1 cellular context compared by ENCODE assay signal in the genomic region with DNA sequence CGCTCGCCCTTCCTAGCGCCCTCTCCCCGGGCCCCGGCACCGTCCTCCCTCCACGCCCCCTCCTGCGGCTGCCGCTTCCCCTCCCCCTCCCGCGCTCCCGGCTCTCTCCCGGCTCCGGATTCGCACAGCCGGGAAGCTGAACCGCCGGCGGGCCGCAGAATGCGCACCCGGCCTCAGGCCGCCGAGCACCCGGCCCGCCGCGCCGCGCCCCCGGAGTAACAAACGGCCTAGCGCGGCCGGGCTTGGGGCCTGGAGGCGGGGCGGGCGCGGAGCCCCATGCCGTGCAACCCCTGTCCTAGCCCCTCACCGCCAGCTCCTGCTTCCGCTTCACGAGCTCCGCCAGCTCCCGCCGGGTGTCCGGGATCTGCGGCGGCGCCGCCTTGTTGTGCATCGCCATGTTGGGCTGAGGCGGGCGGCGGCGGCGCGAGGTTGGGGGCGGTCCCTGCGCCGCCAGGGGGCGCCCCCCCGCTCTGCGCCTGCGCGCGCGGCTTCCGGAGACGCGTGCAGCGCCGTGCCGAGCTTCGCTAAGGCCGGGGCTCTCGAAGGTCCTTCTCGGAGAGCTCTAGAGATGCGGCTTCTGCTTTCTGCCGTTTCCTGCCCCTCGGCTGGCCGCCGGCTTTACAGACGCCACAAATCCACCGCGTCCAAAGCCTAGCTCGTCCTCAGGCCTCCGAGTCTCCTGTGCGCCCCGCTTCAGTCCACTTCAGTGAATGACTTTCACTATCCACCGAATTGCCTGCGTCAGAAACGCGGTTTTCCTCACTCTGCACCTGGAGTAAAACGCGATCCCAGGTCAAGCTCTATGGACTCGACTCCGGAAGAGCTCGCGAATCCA.
A peak's percentile ranks its signal among the peaks of the same experiment; 100 is the strongest.
TF ChIP-seq lines count a peak whose summit lies in the region.

A gene (minus strand): TSS at position 417 of the 835 bp plus-strand sequence. CDS start 20 bp downstream, at position 397.

TF ChIP-seq in HepG2, 621 proteins besides CTCF, POLR2A, EP300 and RAD21 (continued from another document and continues in another):
- TF ChIP-seq ZNF75D (CRISPR knock-in tag; IDR thresholded peaks at IDR 0.05; ENCODE audit: borderline replicate concordance) (no peak), NFATC3 (CRISPR knock-in tag; IDR thresholded peaks at IDR 0.05) (no peak), BRCA1 (CRISPR knock-in tag; IDR thresholded peaks at IDR 0.05) (peak; percentile 91), MXI1 (IDR thresholded peaks at IDR 0.05; ENCODE audit: borderline replicate concordance, low read depth, low read length) (peak; percentile 81; the same call in 1 of the 3 replicates), ISX (CRISPR knock-in tag; conservative IDR thresholded peaks at IDR 0.05) (peak; percentile 65; the same call in 1 of the 2 replicates), XBP1 (CRISPR knock-in tag; IDR thresholded peaks at IDR 0.05) (peak; percentile 91), ZSCAN22 (CRISPR knock-in tag; IDR thresholded peaks at IDR 0.05) (no peak), ARHGAP35 (CRISPR knock-in tag; IDR thresholded peaks at IDR 0.05; ENCODE audit: borderline replicate concordance) (no peak), JUN (CRISPR knock-in tag; IDR thresholded peaks at IDR 0.05) (peak; percentile 61; the same call in 1 of the 2 replicates), GABPB1 (CRISPR knock-in tag; IDR thresholded peaks at IDR 0.05) (peak; percentile 75; the same call in 1 of the 2 replicates), ZNF251 (CRISPR knock-in tag; IDR thresholded peaks at IDR 0.05) (no peak), SATB2 (CRISPR knock-in tag; IDR thresholded peaks at IDR 0.05) (no peak), ZNF790 (CRISPR knock-in tag; IDR thresholded peaks at IDR 0.05; ENCODE audit: borderline replicate concordance) (peak; percentile 86; the same call in 1 of the 2 replicates), CREB1 (IDR thresholded peaks at IDR 0.05) (no peak), CREB1 (CRISPR knock-in tag; IDR thresholded peaks at IDR 0.05) (peak; percentile 69; the same call in 1 of the 2 replicates), PAF1 (CRISPR knock-in tag; IDR thresholded peaks at IDR 0.05) (no peak), RNF2 (conservative IDR thresholded peaks at IDR 0.05; ENCODE audit: low read depth) (peak; percentile 98), RXRA (CRISPR knock-in tag; IDR thresholded peaks at IDR 0.05) (0 out of 2 replicates have a peak, but pooled peaks have one; percentile 36), ZNF17 (CRISPR knock-in tag; IDR thresholded peaks at IDR 0.05) (no peak), TCF7 (IDR thresholded peaks at IDR 0.05; ENCODE audit: low read depth) (no peak), SOX5 (CRISPR knock-in tag; IDR thresholded peaks at IDR 0.05; ENCODE audit: borderline replicate concordance) (0 out of 2 replicates have a peak, but pooled peaks have one; percentile 20), GATAD2A (CRISPR knock-in tag; IDR thresholded peaks at IDR 0.05) (peak; percentile 45; the same call in 1 of the 2 replicates), ZNF501 (CRISPR knock-in tag; IDR thresholded peaks at IDR 0.05) (peak; percentile 71), ZFAT (CRISPR knock-in tag; conservative IDR thresholded peaks at IDR 0.05) (no peak; the same call in 1 of the 2 replicates), ZFP82 (CRISPR knock-in tag; IDR thresholded peaks at IDR 0.05; ENCODE audit: borderline replicate concordance) (peak; percentile 87; the same call in 1 of the 2 replicates), KLF12 (CRISPR knock-in tag; IDR thresholded peaks at IDR 0.05; ENCODE audit: borderline replicate concordance) (peak; percentile 80; the same call in 1 of the 2 replicates), ZFP41 (CRISPR knock-in tag; IDR thresholded peaks at IDR 0.05; ENCODE audit: borderline replicate concordance) (no peak; the same call in 1 of the 2 replicates), DNMT3B (CRISPR knock-in tag; conservative IDR thresholded peaks at IDR 0.05) (0 out of 2 replicates have a peak, but pooled peaks have one; percentile 56), TP53 (CRISPR knock-in tag; conservative IDR thresholded peaks at IDR 0.05) (peak; percentile 86), ZFP90 (CRISPR knock-in tag; IDR thresholded peaks at IDR 0.05; ENCODE audit: borderline replicate concordance) (peak; percentile 95; the same call in 1 of the 2 replicates), PAX8 (CRISPR knock-in tag; IDR thresholded peaks at IDR 0.05; ENCODE audit: borderline replicate concordance) (no peak)
- TF ChIP-seq, protein P1, sequence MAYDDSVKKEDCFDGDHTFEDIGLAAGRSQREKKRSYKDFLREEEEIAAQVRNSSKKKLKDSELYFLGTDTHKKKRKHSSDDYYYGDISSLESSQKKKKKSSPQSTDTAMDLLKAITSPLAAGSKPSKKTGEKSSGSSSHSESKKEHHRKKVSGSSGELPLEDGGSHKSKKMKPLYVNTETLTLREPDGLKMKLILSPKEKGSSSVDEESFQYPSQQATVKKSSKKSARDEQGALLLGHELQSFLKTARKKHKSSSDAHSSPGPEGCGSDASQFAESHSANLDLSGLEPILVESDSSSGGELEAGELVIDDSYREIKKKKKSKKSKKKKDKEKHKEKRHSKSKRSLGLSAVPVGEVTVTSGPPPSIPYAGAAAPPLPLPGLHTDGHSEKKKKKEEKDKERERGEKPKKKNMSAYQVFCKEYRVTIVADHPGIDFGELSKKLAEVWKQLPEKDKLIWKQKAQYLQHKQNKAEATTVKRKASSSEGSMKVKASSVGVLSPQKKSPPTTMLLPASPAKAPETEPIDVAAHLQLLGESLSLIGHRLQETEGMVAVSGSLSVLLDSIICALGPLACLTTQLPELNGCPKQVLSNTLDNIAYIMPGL (CRISPR knock-in tag; IDR thresholded peaks at IDR 0.05; ENCODE audit: borderline replicate concordance in 1 of 2, low read depth in 1 of 2), result peak in 1 of 2 experiments; percentile 82; a peak in 3 of 4 replicates
- TF ChIP-seq, protein P2, sequence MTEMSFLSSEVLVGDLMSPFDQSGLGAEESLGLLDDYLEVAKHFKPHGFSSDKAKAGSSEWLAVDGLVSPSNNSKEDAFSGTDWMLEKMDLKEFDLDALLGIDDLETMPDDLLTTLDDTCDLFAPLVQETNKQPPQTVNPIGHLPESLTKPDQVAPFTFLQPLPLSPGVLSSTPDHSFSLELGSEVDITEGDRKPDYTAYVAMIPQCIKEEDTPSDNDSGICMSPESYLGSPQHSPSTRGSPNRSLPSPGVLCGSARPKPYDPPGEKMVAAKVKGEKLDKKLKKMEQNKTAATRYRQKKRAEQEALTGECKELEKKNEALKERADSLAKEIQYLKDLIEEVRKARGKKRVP (CRISPR knock-in tag; IDR thresholded peaks at IDR 0.05), result 0 out of 4 replicates have a peak, but pooled peaks of 1 of the 2 experiments have one; percentile 24
- TF ChIP-seq, protein P3, sequence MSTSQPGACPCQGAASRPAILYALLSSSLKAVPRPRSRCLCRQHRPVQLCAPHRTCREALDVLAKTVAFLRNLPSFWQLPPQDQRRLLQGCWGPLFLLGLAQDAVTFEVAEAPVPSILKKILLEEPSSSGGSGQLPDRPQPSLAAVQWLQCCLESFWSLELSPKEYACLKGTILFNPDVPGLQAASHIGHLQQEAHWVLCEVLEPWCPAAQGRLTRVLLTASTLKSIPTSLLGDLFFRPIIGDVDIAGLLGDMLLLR (CRISPR knock-in tag; IDR thresholded peaks at IDR 0.05), result 0 out of 2 replicates have a peak, but pooled peaks have one; percentile 64
- TF ChIP-seq, protein P4, sequence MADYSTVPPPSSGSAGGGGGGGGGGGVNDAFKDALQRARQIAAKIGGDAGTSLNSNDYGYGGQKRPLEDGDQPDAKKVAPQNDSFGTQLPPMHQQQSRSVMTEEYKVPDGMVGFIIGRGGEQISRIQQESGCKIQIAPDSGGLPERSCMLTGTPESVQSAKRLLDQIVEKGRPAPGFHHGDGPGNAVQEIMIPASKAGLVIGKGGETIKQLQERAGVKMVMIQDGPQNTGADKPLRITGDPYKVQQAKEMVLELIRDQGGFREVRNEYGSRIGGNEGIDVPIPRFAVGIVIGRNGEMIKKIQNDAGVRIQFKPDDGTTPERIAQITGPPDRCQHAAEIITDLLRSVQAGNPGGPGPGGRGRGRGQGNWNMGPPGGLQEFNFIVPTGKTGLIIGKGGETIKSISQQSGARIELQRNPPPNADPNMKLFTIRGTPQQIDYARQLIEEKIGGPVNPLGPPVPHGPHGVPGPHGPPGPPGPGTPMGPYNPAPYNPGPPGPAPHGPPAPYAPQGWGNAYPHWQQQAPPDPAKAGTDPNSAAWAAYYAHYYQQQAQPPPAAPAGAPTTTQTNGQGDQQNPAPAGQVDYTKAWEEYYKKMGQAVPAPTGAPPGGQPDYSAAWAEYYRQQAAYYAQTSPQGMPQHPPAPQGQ (CRISPR knock-in tag; IDR thresholded peaks at IDR 0.05; ENCODE audit: borderline replicate concordance), result no peak
- TF ChIP-seq, protein P5, sequence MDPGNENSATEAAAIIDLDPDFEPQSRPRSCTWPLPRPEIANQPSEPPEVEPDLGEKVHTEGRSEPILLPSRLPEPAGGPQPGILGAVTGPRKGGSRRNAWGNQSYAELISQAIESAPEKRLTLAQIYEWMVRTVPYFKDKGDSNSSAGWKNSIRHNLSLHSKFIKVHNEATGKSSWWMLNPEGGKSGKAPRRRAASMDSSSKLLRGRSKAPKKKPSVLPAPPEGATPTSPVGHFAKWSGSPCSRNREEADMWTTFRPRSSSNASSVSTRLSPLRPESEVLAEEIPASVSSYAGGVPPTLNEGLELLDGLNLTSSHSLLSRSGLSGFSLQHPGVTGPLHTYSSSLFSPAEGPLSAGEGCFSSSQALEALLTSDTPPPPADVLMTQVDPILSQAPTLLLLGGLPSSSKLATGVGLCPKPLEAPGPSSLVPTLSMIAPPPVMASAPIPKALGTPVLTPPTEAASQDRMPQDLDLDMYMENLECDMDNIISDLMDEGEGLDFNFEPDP (CRISPR knock-in tag; conservative IDR thresholded peaks at IDR 0.05), result 0 out of 2 replicates have a peak, but pooled peaks have one; percentile 59
- TF ChIP-seq, protein P6, sequence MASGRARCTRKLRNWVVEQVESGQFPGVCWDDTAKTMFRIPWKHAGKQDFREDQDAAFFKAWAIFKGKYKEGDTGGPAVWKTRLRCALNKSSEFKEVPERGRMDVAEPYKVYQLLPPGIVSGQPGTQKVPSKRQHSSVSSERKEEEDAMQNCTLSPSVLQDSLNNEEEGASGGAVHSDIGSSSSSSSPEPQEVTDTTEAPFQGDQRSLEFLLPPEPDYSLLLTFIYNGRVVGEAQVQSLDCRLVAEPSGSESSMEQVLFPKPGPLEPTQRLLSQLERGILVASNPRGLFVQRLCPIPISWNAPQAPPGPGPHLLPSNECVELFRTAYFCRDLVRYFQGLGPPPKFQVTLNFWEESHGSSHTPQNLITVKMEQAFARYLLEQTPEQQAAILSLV (CRISPR knock-in tag; IDR thresholded peaks at IDR 0.05; ENCODE audit: borderline replicate concordance), result peak; percentile 76; the same call in 1 of the 2 replicates
- TF ChIP-seq, protein P7, sequence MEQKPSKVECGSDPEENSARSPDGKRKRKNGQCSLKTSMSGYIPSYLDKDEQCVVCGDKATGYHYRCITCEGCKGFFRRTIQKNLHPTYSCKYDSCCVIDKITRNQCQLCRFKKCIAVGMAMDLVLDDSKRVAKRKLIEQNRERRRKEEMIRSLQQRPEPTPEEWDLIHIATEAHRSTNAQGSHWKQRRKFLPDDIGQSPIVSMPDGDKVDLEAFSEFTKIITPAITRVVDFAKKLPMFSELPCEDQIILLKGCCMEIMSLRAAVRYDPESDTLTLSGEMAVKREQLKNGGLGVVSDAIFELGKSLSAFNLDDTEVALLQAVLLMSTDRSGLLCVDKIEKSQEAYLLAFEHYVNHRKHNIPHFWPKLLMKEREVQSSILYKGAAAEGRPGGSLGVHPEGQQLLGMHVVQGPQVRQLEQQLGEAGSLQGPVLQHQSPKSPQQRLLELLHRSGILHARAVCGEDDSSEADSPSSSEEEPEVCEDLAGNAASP (CRISPR knock-in tag; IDR thresholded peaks at IDR 0.05; ENCODE audit: borderline replicate concordance), result 0 out of 2 replicates have a peak, but pooled peaks have one; percentile 50
- TF ChIP-seq, protein P8, sequence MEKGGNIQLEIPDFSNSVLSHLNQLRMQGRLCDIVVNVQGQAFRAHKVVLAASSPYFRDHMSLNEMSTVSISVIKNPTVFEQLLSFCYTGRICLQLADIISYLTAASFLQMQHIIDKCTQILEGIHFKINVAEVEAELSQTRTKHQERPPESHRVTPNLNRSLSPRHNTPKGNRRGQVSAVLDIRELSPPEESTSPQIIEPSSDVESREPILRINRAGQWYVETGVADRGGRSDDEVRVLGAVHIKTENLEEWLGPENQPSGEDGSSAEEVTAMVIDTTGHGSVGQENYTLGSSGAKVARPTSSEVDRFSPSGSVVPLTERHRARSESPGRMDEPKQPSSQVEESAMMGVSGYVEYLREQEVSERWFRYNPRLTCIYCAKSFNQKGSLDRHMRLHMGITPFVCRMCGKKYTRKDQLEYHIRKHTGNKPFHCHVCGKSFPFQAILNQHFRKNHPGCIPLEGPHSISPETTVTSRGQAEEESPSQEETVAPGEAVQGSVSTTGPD (CRISPR knock-in tag; IDR thresholded peaks at IDR 0.05), result no peak
- TF ChIP-seq, protein P9, sequence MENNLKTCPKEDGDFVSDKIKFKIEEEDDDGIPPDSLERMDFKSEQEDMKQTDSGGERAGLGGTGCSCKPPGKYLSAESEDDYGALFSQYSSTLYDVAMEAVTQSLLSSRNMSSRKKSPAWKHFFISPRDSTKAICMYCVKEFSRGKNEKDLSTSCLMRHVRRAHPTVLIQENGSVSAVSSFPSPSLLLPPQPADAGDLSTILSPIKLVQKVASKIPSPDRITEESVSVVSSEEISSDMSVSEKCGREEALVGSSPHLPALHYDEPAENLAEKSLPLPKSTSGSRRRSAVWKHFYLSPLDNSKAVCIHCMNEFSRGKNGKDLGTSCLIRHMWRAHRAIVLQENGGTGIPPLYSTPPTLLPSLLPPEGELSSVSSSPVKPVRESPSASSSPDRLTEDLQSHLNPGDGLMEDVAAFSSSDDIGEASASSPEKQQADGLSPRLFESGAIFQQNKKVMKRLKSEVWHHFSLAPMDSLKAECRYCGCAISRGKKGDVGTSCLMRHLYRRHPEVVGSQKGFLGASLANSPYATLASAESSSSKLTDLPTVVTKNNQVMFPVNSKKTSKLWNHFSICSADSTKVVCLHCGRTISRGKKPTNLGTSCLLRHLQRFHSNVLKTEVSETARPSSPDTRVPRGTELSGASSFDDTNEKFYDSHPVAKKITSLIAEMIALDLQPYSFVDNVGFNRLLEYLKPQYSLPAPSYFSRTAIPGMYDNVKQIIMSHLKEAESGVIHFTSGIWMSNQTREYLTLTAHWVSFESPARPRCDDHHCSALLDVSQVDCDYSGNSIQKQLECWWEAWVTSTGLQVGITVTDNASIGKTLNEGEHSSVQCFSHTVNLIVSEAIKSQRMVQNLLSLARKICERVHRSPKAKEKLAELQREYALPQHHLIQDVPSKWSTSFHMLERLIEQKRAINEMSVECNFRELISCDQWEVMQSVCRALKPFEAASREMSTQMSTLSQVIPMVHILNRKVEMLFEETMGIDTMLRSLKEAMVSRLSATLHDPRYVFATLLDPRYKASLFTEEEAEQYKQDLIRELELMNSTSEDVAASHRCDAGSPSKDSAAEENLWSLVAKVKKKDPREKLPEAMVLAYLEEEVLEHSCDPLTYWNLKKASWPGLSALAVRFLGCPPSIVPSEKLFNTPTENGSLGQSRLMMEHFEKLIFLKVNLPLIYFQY (CRISPR knock-in tag; IDR thresholded peaks at IDR 0.05; ENCODE audit: borderline replicate concordance), result no peak
- TF ChIP-seq, protein P10, sequence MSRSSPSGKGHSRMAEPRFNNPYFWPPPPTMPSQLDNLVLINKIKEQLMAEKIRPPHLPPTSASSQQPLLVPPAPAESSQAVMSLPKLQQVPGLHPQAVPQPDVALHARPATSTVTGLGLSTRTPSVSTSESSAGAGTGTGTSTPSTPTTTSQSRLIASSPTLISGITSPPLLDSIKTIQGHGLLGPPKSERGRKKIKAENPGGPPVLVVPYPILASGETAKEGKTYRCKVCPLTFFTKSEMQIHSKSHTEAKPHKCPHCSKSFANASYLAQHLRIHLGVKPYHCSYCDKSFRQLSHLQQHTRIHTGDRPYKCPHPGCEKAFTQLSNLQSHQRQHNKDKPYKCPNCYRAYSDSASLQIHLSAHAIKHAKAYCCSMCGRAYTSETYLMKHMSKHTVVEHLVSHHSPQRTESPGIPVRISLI (CRISPR knock-in tag; IDR thresholded peaks at IDR 0.05; ENCODE audit: borderline replicate concordance), result peak; percentile 26; the same call in 1 of the 2 replicates
